ENCODE assay signal across 18 cellular contexts in genomic region chr9:114928092-114928491, GRCh38. TPM values are rescaled to one million over a fixed set of nuclear protein-coding genes. Genes with fewer than 3 reads are reported as not detected.
DNase-seq lines count a peak whose midpoint lies in the region; ATAC-seq and TF ChIP-seq lines count a peak whose summit lies in the region.
"Had no signal": no experiment of that assay in that cellular context is flagged by ENCODE, and none has a peak within 500 bp of the region (broad histone marks: within the 10 kb centered on the region; RNA-seq: fewer than 3 reads in every experiment).

No MANE protein-coding gene starts in this region.

- peak overlapping the region; percentile 95 for H3K4me3 Mint-ChIP-seq in activated T-helper 1 cell treated with anti-CD3 and anti-CD28 coated beads, Interleukin-12 subunit alpha, Interleukin-12 subunit beta, Interleukin-2, Interleukin-4 antibody, amounts not matched to agents 30 ng/mL and 10 ng/mL and 1 ng/mL, durations not matched to agents 14 hours and 24 hours and 36 hours
- H3K4me3 Mint-ChIP-seq: brain, neural progenitor cell had no signal

- H3K27ac Mint-ChIP-seq in activated T-helper 1 cell treated with anti-CD3 and anti-CD28 coated beads, Interleukin-12 subunit alpha, Interleukin-12 subunit beta, Interleukin-2, Interleukin-4 antibody, amounts not matched to agents 30 ng/mL and 10 ng/mL and 1 ng/mL, durations not matched to agents 14 hours and 24 hours and 36 hours, result peak overlapping the region; percentile 96
- H3K27ac Mint-ChIP-seq: brain, neural progenitor cell had no signal

- H3K27me3 Mint-ChIP-seq in activated T-helper 1 cell treated with anti-CD3 and anti-CD28 coated beads, Interleukin-12 subunit alpha, Interleukin-12 subunit beta, Interleukin-2, Interleukin-4 antibody, amounts not matched to agents 30 ng/mL and 10 ng/mL and 1 ng/mL, durations not matched to agents 14 hours and 24 hours and 36 hours (ENCODE audit: insufficient read depth), result no peaks in the 10 kb centered on the region

- H3K4me3 ChIP-seq in heart right ventricle (peak overlapping the region in 6 of 10 donors; percentile 20 to 64 (median 24)), right cardiac atrium (ENCODE audit: low read length) (no peak overlapping the region), mucosa of rectum (ENCODE audit: low read length in 2 of 2) (peak overlapping the region; percentile 13 to 55), upper lobe of right lung (peak overlapping the region; percentile 42)
- H3K4me3 ChIP-seq: neural progenitor cell had no signal

- H3K36me3 Mint-ChIP-seq in activated T-helper 1 cell treated with anti-CD3 and anti-CD28 coated beads, Interleukin-12 subunit alpha, Interleukin-12 subunit beta, Interleukin-2, Interleukin-4 antibody, amounts not matched to agents 30 ng/mL and 10 ng/mL and 1 ng/mL, durations not matched to agents 14 hours and 24 hours and 36 hours (ENCODE audit: low read depth), result peaks cover 53% of the 10 kb centered on the region
- H3K36me3 Mint-ChIP-seq: brain, neural progenitor cell had no signal

- peak overlapping the region in 1 of 2 donors; percentile 6 for H3K9ac ChIP-seq in mucosa of rectum (ENCODE audit: low read depth in 1 of 2, low read length in 2 of 2)
- H3K9ac ChIP-seq: neural progenitor cell had no signal

- peak overlapping the region in 4 of 10 donors; percentile 53 to 89 (median 59) for H3K27ac ChIP-seq in heart right ventricle
- H3K27ac ChIP-seq in right cardiac atrium (ENCODE audit: low read length), result no peak overlapping the region
- H3K27ac ChIP-seq in mucosa of rectum (ENCODE audit: low read depth in 2 of 2, low read length in 2 of 2), result peak overlapping the region; percentile 12 to 61
- H3K27ac ChIP-seq in upper lobe of right lung, result peak overlapping the region; percentile 80
- H3K27ac ChIP-seq: neural progenitor cell, VCaP had no signal

- 80% methylated on average over 2 of the region's 2 CpGs for WGBS in heart right ventricle, 2 donors
- 80% methylated on average over 2 of the region's 2 CpGs for WGBS in right cardiac atrium

- peaks cover 75% of the 10 kb centered on the region for H3K4me1 Mint-ChIP-seq in activated T-helper 1 cell treated with anti-CD3 and anti-CD28 coated beads, Interleukin-12 subunit alpha, Interleukin-12 subunit beta, Interleukin-2, Interleukin-4 antibody, amounts not matched to agents 30 ng/mL and 10 ng/mL and 1 ng/mL, durations not matched to agents 14 hours and 24 hours and 36 hours (ENCODE audit: low read depth)
- H3K4me1 Mint-ChIP-seq: brain had no signal

- TF ChIP-seq CTCF in heart right ventricle (IDR thresholded peaks at IDR 0.05) (no peak), upper lobe of right lung (IDR thresholded peaks at IDR 0.05) (no peak)

- H3K36me3 ChIP-seq in heart right ventricle (no peaks in the 10 kb centered on the region), mucosa of rectum (ENCODE audit: control insufficient read depth in 2 of 2, insufficient read depth in 2 of 2, low read length in 2 of 2) (no peaks in the 10 kb centered on the region), upper lobe of right lung (no peaks in the 10 kb centered on the region)
- H3K36me3 ChIP-seq: left lung, neural progenitor cell had no signal

- ATAC-seq in heart right ventricle (no peak), right cardiac atrium (no peak), upper lobe of right lung (no peak), HG02642 (IDR thresholded peaks at IDR 0.05; ENCODE audit: poor library complexity, unreplicated experiment) (no peak)
- ATAC-seq: left lung, SK-N-SH treated with all-trans-retinoic acid at 6 μM for 48 hours had no signal

- DNase-seq in heart right ventricle, result no peak
- DNase-seq in right cardiac atrium, result no peak
- DNase-seq in activated T-helper 1 cell treated with anti-CD3 and anti-CD28 coated beads, Interleukin-12 subunit alpha, Interleukin-12 subunit beta, Interleukin-2, Interleukin-4 antibody, amounts not matched to agents 30 ng/mL and 10 ng/mL and 1 ng/mL, durations not matched to agents 14 hours and 24 hours and 36 hours (ENCODE audit: low spot score), result no peak
- DNase-seq in upper lobe of right lung, result no peak
- DNase-seq in hippocampal formation (lab: John Stamatoyannopoulos, UW), result no peak
- DNase-seq in SHP77 treated with DMSO at 0.1 percent for 48 hours (lab: John Stamatoyannopoulos, UW), result no peak
- DNase-seq: DMS153, dorsolateral prefrontal cortex, H7, IMR-90, left lung, NCI-H1105 treated with DMSO at 0.1 percent for 48 hours had no signal

- H3K9me3 ChIP-seq in heart right ventricle, result no peaks in the 10 kb centered on the region
- H3K9me3 ChIP-seq in right cardiac atrium (ENCODE audit: control insufficient read depth, low read length), result no peaks in the 10 kb centered on the region
- H3K9me3 ChIP-seq in mucosa of rectum (ENCODE audit: control insufficient read depth in 2 of 2, low read length in 2 of 2), result no peaks in the 10 kb centered on the region
- H3K9me3 ChIP-seq in upper lobe of right lung, result no peaks in the 10 kb centered on the region
- H3K9me3 ChIP-seq: left lung had no signal

- H3K9me3 Mint-ChIP-seq in activated T-helper 1 cell treated with anti-CD3 and anti-CD28 coated beads, Interleukin-12 subunit alpha, Interleukin-12 subunit beta, Interleukin-2, Interleukin-4 antibody, amounts not matched to agents 30 ng/mL and 10 ng/mL and 1 ng/mL, durations not matched to agents 14 hours and 24 hours and 36 hours, result peaks cover 1% of the 10 kb centered on the region
- H3K9me3 Mint-ChIP-seq: neural progenitor cell had no signal

- intact Hi-C loops in heart right ventricle (cut with DNase I) (no loop called here), right cardiac atrium (cut with DNase I) (no loop called here), upper lobe of right lung (cut with DNase I) (no loop called here)
- intact Hi-C loops in activated T-helper 1 cell treated with anti-CD3 and anti-CD28 coated beads, Interleukin-12 subunit alpha, Interleukin-12 subunit beta, Interleukin-2, Interleukin-4 antibody, amounts not matched to agents 30 ng/mL and 10 ng/mL and 1 ng/mL, durations not matched to agents 14 hours and 24 hours and 36 hours (cut with micrococcal nuclease), result no loop called here

- H3K27me3 ChIP-seq in heart right ventricle, result peaks cover 0 to 58% (median 19%) of the 10 kb centered on the region in 7 donors
- peaks cover 3% of the 10 kb centered on the region for H3K27me3 ChIP-seq in right cardiac atrium (ENCODE audit: control insufficient read depth, insufficient read depth)
- H3K27me3 ChIP-seq in mucosa of rectum (ENCODE audit: control insufficient read depth in 2 of 2, insufficient read depth in 2 of 2, low read length in 2 of 2), result peaks cover 0 to 4% of the 10 kb centered on the region in 2 donors
- no peaks in the 10 kb centered on the region for H3K27me3 ChIP-seq in upper lobe of right lung

- peaks cover 0 to 10% (median 0%) of the 10 kb centered on the region in 9 donors for H3K4me1 ChIP-seq in heart right ventricle
- H3K4me1 ChIP-seq in right cardiac atrium (ENCODE audit: control insufficient read depth, insufficient read depth, low read length), result no peaks in the 10 kb centered on the region
- H3K4me1 ChIP-seq in mucosa of rectum (ENCODE audit: control insufficient read depth in 2 of 2, insufficient read depth in 2 of 2, low read length in 2 of 2), result peaks cover 0 to 5% of the 10 kb centered on the region in 2 donors
- H3K4me1 ChIP-seq in upper lobe of right lung, result no peaks in the 10 kb centered on the region
- H3K4me1 ChIP-seq: neural progenitor cell had no signal

RNA-seq across cellular contexts. Expression of gene TNFSF8, which starts 2.3 kb away (rescaled TPM):
- total RNA-seq in heart right ventricle (1 to 10 TPM in 3 of 10 donors, under 1 TPM in 7; 0.11 to 2.3 (median 0.72) TPM), right cardiac atrium (1 to 10 TPM in 1 of 4 donors, under 1 TPM in 3; 0.40 to 1.0 (median 0.92) TPM), upper lobe of right lung (3.8 TPM)
- polyA plus RNA-seq in heart right ventricle (under 1 TPM; 0.38 to 0.51 TPM), right cardiac atrium (0.18 TPM)
- 200 and 207 TPM in 2 replicates for total RNA-seq in activated T-helper 1 cell treated with anti-CD3 and anti-CD28 coated beads, Interleukin-12 subunit alpha, Interleukin-12 subunit beta, Interleukin-2, Interleukin-4 antibody, amounts not matched to agents 30 ng/mL and 10 ng/mL and 1 ng/mL, durations not matched to agents 14 hours and 24 hours and 36 hours
- total RNA-seq: H7, IMR-90 had no signal
- polyA plus RNA-seq: IMR-90 had no signal

Comparison
In these comparisons a context has a peak if more than half of its experiments do, and no peak if none do; other contexts are left out.
1. RNA of gene TNFSF8, which starts 2.3 kb away (total RNA-seq): 200 to 207 TPM in activated T-helper 1 cell treated with anti-CD3 and anti-CD28 coated beads, Interleukin-12 subunit alpha, Interleukin-12 subunit beta, Interleukin-2, Interleukin-4 antibody, amounts not matched to agents 30 ng/mL and 10 ng/mL and 1 ng/mL, durations not matched to agents 14 hours and 24 hours and 36 hours; 3.8 TPM in upper lobe of right lung (single experiment), 0.40 to 1.0 TPM in right cardiac atrium and 0.11 to 2.3 TPM in heart right ventricle; every median in the first group is over 10 times any median in the second.